In the genomic region with DNA sequence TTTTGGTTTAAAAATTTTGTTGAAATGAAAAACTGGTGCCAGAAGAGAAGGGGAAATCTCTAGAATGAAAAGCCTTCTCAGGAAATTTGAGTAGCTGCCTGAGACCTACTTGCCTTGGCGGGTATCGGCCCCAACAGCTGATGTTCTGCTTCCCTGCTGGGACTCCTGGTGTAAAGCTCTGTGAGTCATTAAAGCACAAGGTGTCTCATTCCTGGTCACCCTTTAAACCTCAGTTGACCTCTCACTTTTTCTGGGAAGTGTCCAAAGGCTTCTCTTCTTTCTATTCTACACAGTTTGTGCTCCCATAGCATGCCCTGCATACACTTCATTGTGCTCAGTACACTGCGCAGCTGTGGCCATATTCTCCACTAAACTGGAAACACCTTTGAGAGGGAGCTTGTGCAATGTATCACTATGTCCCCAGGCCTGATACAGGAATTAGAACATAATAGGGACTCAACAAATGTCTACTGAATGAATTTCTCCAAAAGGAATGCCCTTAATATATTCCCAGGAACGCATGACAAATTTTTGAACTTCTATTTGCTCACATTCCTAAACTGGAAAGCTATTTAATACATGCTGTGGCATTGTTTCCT, we compare ENCODE assay signal across 22 cellular contexts.
"Had no signal": no experiment of that assay in that cellular context is flagged by ENCODE, and none has a peak within 500 bp of the region (broad histone marks: within the 10 kb centered on the region; RNA-seq: fewer than 3 reads in every experiment).

No MANE protein-coding gene starts in this region.

- H3K4me1 Mint-ChIP-seq: activated naive CD4-positive, alpha-beta T cell treated with anti-CD3 and anti-CD28 coated beads, Interleukin-2, amount 10 ng/mL, durations not matched to agents 7 days and 5 days; mesothelial cell of epicardium; natural killer cell; stimulated activated effector memory CD8-positive, alpha-beta T cell treated with anti-CD3 and anti-CD28 coated beads, Interleukin-12 subunit alpha, Interleukin-12 subunit beta, amount 100 ng/mL, for 72 hours; stimulated activated naive CD8-positive, alpha-beta T cell treated with anti-CD3 and anti-CD28 coated beads, Interleukin-15, amount 100 ng/mL, for 72 hours had no signal

- H3K4me1 ChIP-seq: left ventricle myocardium inferior, pancreas, psoas muscle, tibial nerve, uterus had no signal

- DNase-seq: activated CD4-positive, alpha-beta memory T cell treated with anti-CD3 and anti-CD28 coated beads for 36 hours; activated CD4-positive, alpha-beta T cell treated with anti-CD3 and anti-CD28 coated beads for 48 hours; activated effector memory CD4-positive, alpha-beta T cell treated with anti-CD3 and anti-CD28 coated beads, Interleukin-2, amount 50 U/mL, for 16 hours; activated naive CD4-positive, alpha-beta T cell treated with anti-CD3 and anti-CD28 coated beads, Interleukin-2, amount 10 ng/mL, durations not matched to agents 7 days and 5 days; amygdala; cerebellar nuclear complex; kidney glomerular epithelial cell; left ventricle myocardium inferior; natural killer cell; pancreas; psoas muscle; right cardiac atrium; small intestine; stimulated activated CD4-positive, alpha-beta T cell treated with anti-CD3 and anti-CD28 coated beads, Interleukin-2, amount 100 ng/mL, for 24 hours; stimulated activated naive CD8-positive, alpha-beta T cell treated with anti-CD3 and anti-CD28 coated beads, Interleukin-15, amount 100 ng/mL, for 72 hours; T-helper 2 cell; uterus had no signal

- H3K36me3 Mint-ChIP-seq: activated CD4-positive, alpha-beta memory T cell treated with anti-CD3 and anti-CD28 coated beads for 36 hours; activated naive CD4-positive, alpha-beta T cell treated with anti-CD3 and anti-CD28 coated beads, Interleukin-2, amount 10 ng/mL, durations not matched to agents 7 days and 5 days; mesothelial cell of epicardium; natural killer cell; stimulated activated effector memory CD8-positive, alpha-beta T cell treated with anti-CD3 and anti-CD28 coated beads, Interleukin-12 subunit alpha, Interleukin-12 subunit beta, amount 100 ng/mL, for 72 hours had no signal

- H3K27ac Mint-ChIP-seq: activated CD4-positive, alpha-beta memory T cell treated with anti-CD3 and anti-CD28 coated beads for 36 hours; activated naive CD4-positive, alpha-beta T cell treated with anti-CD3 and anti-CD28 coated beads, Interleukin-2, amount 10 ng/mL, durations not matched to agents 7 days and 5 days; mesothelial cell of epicardium; natural killer cell; stimulated activated effector memory CD8-positive, alpha-beta T cell treated with anti-CD3 and anti-CD28 coated beads, Interleukin-12 subunit alpha, Interleukin-12 subunit beta, amount 100 ng/mL, for 72 hours; stimulated activated naive CD8-positive, alpha-beta T cell treated with anti-CD3 and anti-CD28 coated beads, Interleukin-15, amount 100 ng/mL, for 72 hours had no signal

- H3K9me3 Mint-ChIP-seq: activated CD4-positive, alpha-beta memory T cell treated with anti-CD3 and anti-CD28 coated beads for 36 hours had no signal

- H3K4me3 Mint-ChIP-seq: activated CD4-positive, alpha-beta memory T cell treated with anti-CD3 and anti-CD28 coated beads for 36 hours; activated naive CD4-positive, alpha-beta T cell treated with anti-CD3 and anti-CD28 coated beads, Interleukin-2, amount 10 ng/mL, durations not matched to agents 7 days and 5 days; mesothelial cell of epicardium; natural killer cell; stimulated activated effector memory CD8-positive, alpha-beta T cell treated with anti-CD3 and anti-CD28 coated beads, Interleukin-12 subunit alpha, Interleukin-12 subunit beta, amount 100 ng/mL, for 72 hours; stimulated activated naive CD8-positive, alpha-beta T cell treated with anti-CD3 and anti-CD28 coated beads, Interleukin-15, amount 100 ng/mL, for 72 hours had no signal

- H3K36me3 ChIP-seq: left ventricle myocardium inferior, neutrophil, pancreas, tibial nerve, uterus had no signal

- H3K9me3 ChIP-seq: left ventricle myocardium inferior, neutrophil, pancreas, tibial nerve, uterus had no signal

- H3K27me3 ChIP-seq: neutrophil, pancreas, tibial nerve, uterus had no signal

- H3K4me3 ChIP-seq: coronary artery, left ventricle myocardium inferior, pancreas, psoas muscle, tibial nerve, uterus had no signal

- H3K27me3 Mint-ChIP-seq: activated CD4-positive, alpha-beta memory T cell treated with anti-CD3 and anti-CD28 coated beads for 36 hours; activated naive CD4-positive, alpha-beta T cell treated with anti-CD3 and anti-CD28 coated beads, Interleukin-2, amount 10 ng/mL, durations not matched to agents 7 days and 5 days had no signal

- H3K27ac ChIP-seq: coronary artery, left ventricle myocardium inferior, neutrophil, pancreas, psoas muscle, tibial nerve, uterus had no signal

- ATAC-seq: natural killer cell; pancreas; right cardiac atrium; stimulated activated effector memory CD8-positive, alpha-beta T cell treated with anti-CD3 and anti-CD28 coated beads, Interleukin-12 subunit alpha, Interleukin-12 subunit beta, amount 100 ng/mL, for 72 hours; stimulated activated naive CD8-positive, alpha-beta T cell treated with anti-CD3 and anti-CD28 coated beads, Interleukin-15, amount 100 ng/mL, for 72 hours had no signal
